ENCODE assay signal across 8 cellular contexts in the genomic region with DNA sequence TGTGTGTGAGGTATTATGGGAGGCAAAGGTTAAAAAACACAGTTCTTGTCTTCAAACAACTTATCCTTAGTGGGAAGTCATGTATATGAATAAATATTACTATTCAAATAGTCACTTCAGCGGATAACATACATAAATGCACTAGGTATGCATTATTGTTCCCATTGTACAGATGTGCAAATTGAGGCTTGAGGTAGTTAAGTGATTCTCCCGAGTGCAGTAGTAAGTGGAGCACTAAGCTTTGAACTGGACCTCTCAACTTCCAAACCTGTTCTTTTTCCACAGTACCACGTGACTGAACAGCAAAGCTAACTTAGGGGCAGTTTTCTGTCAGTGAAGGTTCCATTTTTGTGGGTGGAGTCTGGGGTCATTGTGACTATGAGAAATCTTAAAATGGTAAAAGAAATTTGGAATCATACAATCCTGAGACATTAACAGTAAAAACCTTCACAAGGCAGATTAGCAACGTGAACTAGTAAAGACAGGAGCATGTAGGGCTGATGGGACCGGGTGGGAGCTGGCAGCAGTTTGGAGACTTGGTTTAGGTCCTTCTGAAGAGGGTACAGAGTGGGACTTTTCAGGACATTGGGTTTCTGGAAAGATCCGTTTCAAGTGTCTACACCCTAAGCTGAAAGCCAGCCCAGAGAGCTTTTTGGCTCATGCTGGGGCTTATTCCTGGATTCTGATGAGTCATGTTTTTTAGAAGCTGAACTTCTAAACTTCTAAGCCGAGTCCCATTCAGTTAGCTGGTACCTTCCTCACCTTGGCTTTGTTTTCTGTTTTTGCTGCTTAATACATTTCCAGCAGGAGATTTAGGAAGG.
DNase-seq lines count a peak whose midpoint lies in the region; ATAC-seq, FAIRE-seq and TF ChIP-seq lines count a peak whose summit lies in the region.

No MANE protein-coding gene starts in this region.

- ATAC-seq in HG02852 (IDR thresholded peaks at IDR 0.05; ENCODE audit: unreplicated experiment): no peak
- ATAC-seq in HG02623 (IDR thresholded peaks at IDR 0.05; ENCODE audit: unreplicated experiment): no peak

- H3K27me3 ChIP-seq in bronchial epithelial cell (ENCODE audit: control insufficient read depth, insufficient read depth, low read length) (no peaks in the 10 kb centered on the region), muscle layer of colon (ENCODE audit: control insufficient read depth in 1 of 2, insufficient read depth in 2 of 2, low read length in 2 of 2) (no peaks in the 10 kb centered on the region)

- H3K4me1 ChIP-seq in muscle layer of colon (ENCODE audit: insufficient read depth, low read length): peaks cover 40% of the 10 kb centered on the region

- H3K9me3 ChIP-seq in muscle layer of colon (ENCODE audit: low read length): no peaks in the 10 kb centered on the region

- no peak for FAIRE-seq in bronchial epithelial cell (lab: Jason Lieb, UNC)

- H3K36me3 ChIP-seq in bronchial epithelial cell (ENCODE audit: control insufficient read depth, insufficient read depth, low read length) (no peaks in the 10 kb centered on the region), muscle layer of colon (ENCODE audit: insufficient read depth, low read length) (no peaks in the 10 kb centered on the region)

- H3K4me3 ChIP-seq in bronchial epithelial cell (ENCODE audit: low read depth, low read length) (no peak overlapping the region), muscle layer of colon (ENCODE audit: low read depth in 1 of 2, low read length in 2 of 2) (no peak overlapping the region)

- TF ChIP-seq CTCF in bronchial epithelial cell (IDR thresholded peaks at IDR 0.05; ENCODE audit: insufficient read depth, low read length, severe bottlenecking): no peak

- DNase-seq in AG20443 (ENCODE audit: low spot score): peak; percentile 84
- peak; percentile 47 for DNase-seq in LoVo (ENCODE audit: low spot score)
- DNase-seq in bronchial epithelial cell (ENCODE audit: low read depth): peak; percentile 77
- DNase-seq in UCSD-AML1 (lab: John Stamatoyannopoulos, UW; ENCODE audit: unreplicated experiment): no peak
- DNase-seq in NCI-H526 (lab: John Stamatoyannopoulos, UW): no peak

- no peak overlapping the region for H3K9ac ChIP-seq in muscle layer of colon (ENCODE audit: low read length)

- H3K27ac ChIP-seq in muscle layer of colon (ENCODE audit: low read depth, low read length): peak overlapping the region; percentile 12

Comparison
In these comparisons a context has a peak if more than half of its experiments do, and no peak if none do; other contexts are left out.
1. DNase-seq: peak in AG20443 (single experiment), LoVo (single experiment) and bronchial epithelial cell (single experiment); none in UCSD-AML1 (single experiment) and NCI-H526 (0 of 2).